In the genomic region with DNA sequence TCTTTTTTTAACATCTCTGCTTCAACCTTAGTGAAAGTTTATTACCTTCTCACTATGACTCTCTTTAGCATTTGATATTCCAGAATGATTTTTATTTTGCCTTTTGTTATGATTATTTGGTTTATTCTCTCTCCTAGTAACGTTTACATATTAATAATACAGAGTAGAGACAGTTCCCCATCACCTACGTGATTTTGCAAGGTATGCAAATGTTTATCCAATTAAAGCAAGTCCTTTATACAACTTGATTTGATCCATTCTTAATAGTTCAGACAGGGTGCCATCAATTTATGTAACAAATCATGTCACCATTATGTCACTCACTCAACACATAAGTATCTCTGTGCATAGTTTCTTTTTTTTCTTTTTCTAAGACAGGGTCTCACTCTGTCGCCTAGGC, we compare ENCODE assay signal across 1 cellular context.
TF ChIP-seq lines count a peak whose summit lies in the region.

No MANE protein-coding gene starts in this region.

TF ChIP-seq in HepG2, 621 proteins besides CTCF, POLR2A, EP300 and RAD21:
- TF ChIP-seq TBX3 (IDR thresholded peaks at IDR 0.05; ENCODE audit: borderline replicate concordance) (no peak), MAFF (IDR thresholded peaks at IDR 0.05; ENCODE audit: low read depth, low read length) (peak; percentile 48; the same call in 1 of the 2 replicates), CENPX (CRISPR knock-in tag; IDR thresholded peaks at IDR 0.05) (no peak), MAFK (conservative IDR thresholded peaks at IDR 0.05 in 1 of 2, IDR thresholded peaks at IDR 0.05 in 1 of 2; ENCODE audit: low read length in 2 of 2) (peak in 1 of 2 experiments; percentile 66; a peak in 2 of 4 replicates), SP140L (CRISPR knock-in tag; IDR thresholded peaks at IDR 0.05; ENCODE audit: borderline replicate concordance) (no peak), GFI1 (CRISPR knock-in tag; IDR thresholded peaks at IDR 0.05; ENCODE audit: borderline replicate concordance) (no peak), NFE2 (CRISPR knock-in tag; IDR thresholded peaks at IDR 0.05) (no peak), NFYB (CRISPR knock-in tag; IDR thresholded peaks at IDR 0.05) (no peak), GATA4 (IDR thresholded peaks at IDR 0.05; ENCODE audit: borderline replicate concordance, low read depth) (no peak), JDP2 (CRISPR knock-in tag; IDR thresholded peaks at IDR 0.05; ENCODE audit: borderline replicate concordance) (no peak)
- TF ChIP-seq, protein P1, sequence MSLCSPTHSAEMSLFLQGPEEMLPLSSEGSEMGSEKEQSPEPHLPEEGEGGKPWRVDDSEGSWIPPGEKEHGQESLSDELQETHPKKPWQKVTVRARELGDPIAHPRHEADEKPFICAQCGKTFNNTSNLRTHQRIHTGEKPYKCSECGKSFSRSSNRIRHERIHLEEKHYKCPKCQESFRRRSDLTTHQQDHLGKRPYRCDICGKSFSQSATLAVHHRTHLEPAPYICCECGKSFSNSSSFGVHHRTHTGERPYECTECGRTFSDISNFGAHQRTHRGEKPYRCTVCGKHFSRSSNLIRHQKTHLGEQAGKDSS (CRISPR knock-in tag; IDR thresholded peaks at IDR 0.05; ENCODE audit: borderline replicate concordance, low read depth) = no peak
- TF ChIP-seq, protein P2, sequence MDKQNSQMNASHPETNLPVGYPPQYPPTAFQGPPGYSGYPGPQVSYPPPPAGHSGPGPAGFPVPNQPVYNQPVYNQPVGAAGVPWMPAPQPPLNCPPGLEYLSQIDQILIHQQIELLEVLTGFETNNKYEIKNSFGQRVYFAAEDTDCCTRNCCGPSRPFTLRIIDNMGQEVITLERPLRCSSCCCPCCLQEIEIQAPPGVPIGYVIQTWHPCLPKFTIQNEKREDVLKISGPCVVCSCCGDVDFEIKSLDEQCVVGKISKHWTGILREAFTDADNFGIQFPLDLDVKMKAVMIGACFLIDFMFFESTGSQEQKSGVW (CRISPR knock-in tag; IDR thresholded peaks at IDR 0.05; ENCODE audit: borderline replicate concordance) = no peak
